Comparison of ENCODE assay signal across 10 cellular contexts in genomic region chr11:63668396-63668795, GRCh38. TPM values are rescaled to one million over a fixed set of nuclear protein-coding genes. Genes with fewer than 3 reads are reported as not detected.
DNase-seq lines count a peak whose midpoint lies in the region; ATAC-seq and TF ChIP-seq lines count a peak whose summit lies in the region.
"Had no signal": no experiment of that assay in that cellular context is flagged by ENCODE, and none has a peak within 500 bp of the region (broad histone marks: within the 10 kb centered on the region; RNA-seq: fewer than 3 reads in every experiment).

No MANE protein-coding gene starts in this region.

- H3K9ac ChIP-seq in smooth muscle cell (ENCODE audit: low read depth) = no peak overlapping the region

- H3F3A ChIP-seq in smooth muscle cell (ENCODE audit: low read depth) = peaks cover 9% of the 10 kb centered on the region

- H3K4me2 ChIP-seq in smooth muscle cell = peak overlapping the region; percentile 76

- TF ChIP-seq CTCF in RWPE2 (IDR thresholded peaks at IDR 0.05; ENCODE audit: poor library complexity, severe bottlenecking) (no peak), esophagus muscularis mucosa (IDR thresholded peaks at IDR 0.05) (no peak), smooth muscle cell (IDR thresholded peaks at IDR 0.05; ENCODE audit: borderline replicate concordance, insufficient read depth, poor library complexity, severe bottlenecking) (no peak)

- H3K36me3 ChIP-seq in RWPE2 (ENCODE audit: low read depth) (peaks cover 40% of the 10 kb centered on the region), esophagus muscularis mucosa (no peaks in the 10 kb centered on the region), smooth muscle cell (ENCODE audit: low read depth) (no peaks in the 10 kb centered on the region)

- TF ChIP-seq POLR2A in esophagus muscularis mucosa (IDR thresholded peaks at IDR 0.05; ENCODE audit: low read depth) = no peak

- no peak for ATAC-seq in RWPE2 (ENCODE audit: low read depth)
- ATAC-seq in GM19467 (IDR thresholded peaks at IDR 0.05; ENCODE audit: unreplicated experiment) = no peak
- no peak for ATAC-seq in HG02759 (IDR thresholded peaks at IDR 0.05; ENCODE audit: unreplicated experiment)
- ATAC-seq: left lobe of liver had no signal

- 59% methylated on average over 2 of the region's 2 CpGs for WGBS in esophagus muscularis mucosa
- WGBS in smooth muscle cell (ENCODE audit: low lambda C conversion rate) = 95% methylated on average over 2 of the region's 2 CpGs

- H2AFZ ChIP-seq in smooth muscle cell (ENCODE audit: low read depth) = no peak overlapping the region

- intact Hi-C loops in esophagus muscularis mucosa (cut with DNase I) = loop anchor here (5.0 kb wide), 1 partner anchor 69 kb away; no protein-coding TSS in a partner anchor

- no peak for DNase-seq in T-helper 2 cell treated with Interferon-gamma antibody and Interleukin-4, amounts not matched to agents 5 μg/mL and 100 μg/mL, for 36 hours (ENCODE audit: low spot score)
- DNase-seq in T-helper 2 cell = no peak
- DNase-seq in RWPE2 (ENCODE audit: low spot score) = no peak
- no peak for DNase-seq in esophagus muscularis mucosa (ENCODE audit: extremely low spot score)
- DNase-seq in smooth muscle cell (lab: John Stamatoyannopoulos, UW; ENCODE audit: unreplicated experiment) = no peak
- DNase-seq in NCI-H1694 treated with DMSO at 0.1 percent for 48 hours (lab: John Stamatoyannopoulos, UW) = no peak
- DNase-seq: NCI-H187 had no signal

- TF ChIP-seq EP300 in esophagus muscularis mucosa (IDR thresholded peaks at IDR 0.05) = no peak

- no peaks in the 10 kb centered on the region for H3K27me3 Mint-ChIP-seq in T-helper 2 cell treated with Interferon-gamma antibody and Interleukin-4, amounts not matched to agents 5 μg/mL and 100 μg/mL, for 36 hours (ENCODE audit: low read depth)

- no peaks in the 10 kb centered on the region for H3K9me3 Mint-ChIP-seq in T-helper 2 cell treated with Interferon-gamma antibody and Interleukin-4, amounts not matched to agents 5 μg/mL and 100 μg/mL, for 36 hours

- peaks cover 61% of the 10 kb centered on the region for H3K79me2 ChIP-seq in smooth muscle cell (ENCODE audit: low read depth)

- H3K27me3 ChIP-seq in RWPE2 (ENCODE audit: insufficient read depth, poor library complexity, severe bottlenecking) (no peaks in the 10 kb centered on the region), esophagus muscularis mucosa (no peaks in the 10 kb centered on the region), smooth muscle cell (ENCODE audit: low read depth) (no peaks in the 10 kb centered on the region)

- peak overlapping the region; percentile 43 for H3K27ac Mint-ChIP-seq in T-helper 2 cell treated with Interferon-gamma antibody and Interleukin-4, amounts not matched to agents 5 μg/mL and 100 μg/mL, for 36 hours

- H3K36me3 Mint-ChIP-seq in T-helper 2 cell treated with Interferon-gamma antibody and Interleukin-4, amounts not matched to agents 5 μg/mL and 100 μg/mL, for 36 hours (ENCODE audit: low read depth) = peaks cover 15% of the 10 kb centered on the region

- H3K4me1 ChIP-seq in RWPE2 (ENCODE audit: insufficient read depth, poor library complexity, severe bottlenecking) (peaks cover 58% of the 10 kb centered on the region), esophagus muscularis mucosa (peaks cover 44 to 76% (median 73%) of the 10 kb centered on the region in 4 donors), smooth muscle cell (ENCODE audit: low read depth) (peaks cover 15% of the 10 kb centered on the region)

- peaks cover 64% of the 10 kb centered on the region for H4K20me1 ChIP-seq in smooth muscle cell (ENCODE audit: low read depth)

- H3K4me3 Mint-ChIP-seq in T-helper 2 cell treated with Interferon-gamma antibody and Interleukin-4, amounts not matched to agents 5 μg/mL and 100 μg/mL, for 36 hours = peak overlapping the region; percentile 9

- peaks cover 32% of the 10 kb centered on the region for H3K4me1 Mint-ChIP-seq in T-helper 2 cell treated with Interferon-gamma antibody and Interleukin-4, amounts not matched to agents 5 μg/mL and 100 μg/mL, for 36 hours (ENCODE audit: low read depth)

- H3K27ac ChIP-seq in RWPE2 (ENCODE audit: poor library complexity, severe bottlenecking) = peak overlapping the region; percentile 90
- peak overlapping the region; percentile 97 to 100 (median 99) for H3K27ac ChIP-seq in esophagus muscularis mucosa (replicated peaks in 1 of 4)
- peak overlapping the region; percentile 82 for H3K27ac ChIP-seq in smooth muscle cell (ENCODE audit: low read depth)

- H3K9me3 ChIP-seq in RWPE2 (ENCODE audit: severe bottlenecking) = no peaks in the 10 kb centered on the region
- H3K9me3 ChIP-seq in esophagus muscularis mucosa = no peaks in the 10 kb centered on the region
- H3K9me3 ChIP-seq in smooth muscle cell (replicated peaks; ENCODE audit: low read depth) = no peaks in the 10 kb centered on the region

- no peak overlapping the region for H3K4me3 ChIP-seq in RWPE2 (ENCODE audit: severe bottlenecking)
- H3K4me3 ChIP-seq in esophagus muscularis mucosa = peak overlapping the region in 2 of 4 donors; percentile 3 to 4
- H3K4me3 ChIP-seq in smooth muscle cell = no peak overlapping the region

RNA-seq across cellular contexts. Expression of gene ATL3, which starts 2.8 kb away (rescaled TPM):
- total RNA-seq in esophagus muscularis mucosa (100 to 1,000 TPM; 138 to 202 (median 144) TPM), smooth muscle cell (32.5 and 37.5 TPM in 2 replicates)
- 13.0 and 14.9 TPM in 2 replicates for polyA plus RNA-seq in smooth muscle cell

RNA-seq across cellular contexts. Expression of gene RTN3, which starts 12.9 kb away (rescaled TPM):
- total RNA-seq in esophagus muscularis mucosa (10 to 100 TPM; 79.5 to 97.4 (median 87.1) TPM), smooth muscle cell (59.5 and 64.9 TPM in 2 replicates)
- polyA plus RNA-seq in smooth muscle cell = 43.5 and 50.9 TPM in 2 replicates

RNA-seq across cellular contexts. Expression of gene PLAAT3, which starts 54.2 kb away (rescaled TPM):
- total RNA-seq in esophagus muscularis mucosa = 10 to 100 TPM; 40.3 to 74.8 (median 54.4) TPM
- total RNA-seq in smooth muscle cell = 2.5 and 5.2 TPM in 2 replicates
- polyA plus RNA-seq in smooth muscle cell = 0.90 and 5.0 TPM in 2 replicates
